8 cellular contexts compared by ENCODE assay signal in genomic region chr18:31942301-31942998, GRCh38. TPM values are rescaled to one million over a fixed set of nuclear protein-coding genes. Genes with fewer than 3 reads are reported as not detected.
A peak's percentile ranks its signal among the peaks of the same experiment; 100 is the strongest.
DNase-seq lines count a peak whose midpoint lies in the region; ATAC-seq, FAIRE-seq and TF ChIP-seq lines count a peak whose summit lies in the region.

No MANE protein-coding gene starts in this region.

- no peaks in the 10 kb centered on the region for H3K9me3 ChIP-seq in heart right ventricle

- H3K27ac Mint-ChIP-seq in activated naive CD4-positive, alpha-beta T cell treated with anti-CD3 and anti-CD28 coated beads, Interleukin-2, amount 50 U/mL, for 72 hours, result peak overlapping the region; percentile 96 to 100

- no peaks in the 10 kb centered on the region for H3K36me3 ChIP-seq in heart right ventricle

- ATAC-seq in HG02938 (IDR thresholded peaks at IDR 0.05; ENCODE audit: unreplicated experiment) (peak; percentile 36), heart right ventricle (peak; percentile 40 to 83 (median 58))
- peak; percentile 27 to 56 for ATAC-seq in activated naive CD4-positive, alpha-beta T cell treated with anti-CD3 and anti-CD28 coated beads, Interleukin-2, amount 50 U/mL, for 72 hours

- H3K4me1 ChIP-seq in heart right ventricle, result peaks cover 2 to 50% (median 42%) of the 10 kb centered on the region in 9 donors

- intact Hi-C loops in heart right ventricle (cut with DNase I) (loop anchor here in 7 of 10 donors (2.0 to 10.0 kb wide), 4 partner anchors 142 to 152 kb away; partner anchors contain the start of gene RNF138 (in 3 of the 7)), posterior cingulate gyrus (cut with DNase I) (loop anchor here (2.0 kb wide), 1 partner anchor 150 kb away; no protein-coding TSS in a partner anchor)

- no peaks in the 10 kb centered on the region for H3K27me3 ChIP-seq in heart right ventricle

- POLR2A ChIA-PET in AG04449 (lab: Yijun Ruan, JAX), result interaction anchor here (1.0 to 1.1 kb wide), 2 partner anchors 11 to 39 kb away, joined by 3 read pairs; no protein-coding TSS in a partner anchor

- H3K36me3 Mint-ChIP-seq in activated naive CD4-positive, alpha-beta T cell treated with anti-CD3 and anti-CD28 coated beads, Interleukin-2, amount 50 U/mL, for 72 hours, result peaks cover 9 to 15% of the 10 kb centered on the region in 2 donors

- CTCF ChIA-PET in AG04449 (lab: Yijun Ruan, JAX), result interaction anchor here (0.5 to 1.3 kb wide), 2 partner anchors 150 to 348 kb away, joined by 3 read pairs; partner anchors contain the start of gene RNF138

- H3K4me3 ChIP-seq in AG04449 (ENCODE audit: low read depth, low read length) (peak overlapping the region; percentile 96), heart right ventricle (peak overlapping the region; percentile 68 to 93 (median 87))

- FAIRE-seq in GM18507 (lab: Jason Lieb, UNC), result peak; percentile 60

- H3K9me3 Mint-ChIP-seq in activated naive CD4-positive, alpha-beta T cell treated with anti-CD3 and anti-CD28 coated beads, Interleukin-2, amount 50 U/mL, for 72 hours, result no peaks in the 10 kb centered on the region

- peak overlapping the region; percentile 76 to 97 (median 93) for H3K27ac ChIP-seq in heart right ventricle

- DNase-seq in AG04449 (ENCODE audit: low read depth, low spot score) (no peak), GM18507 (ENCODE audit: extremely low spot score, insufficient read length, low read depth) (peak; percentile 9), NCI-H510A (lab: John Stamatoyannopoulos, UW) (peak; percentile 60), heart right ventricle (peak; percentile 9 to 25), posterior cingulate gyrus (peak in 6 of 10 donors; percentile 18 to 87 (median 61)), NCI-H446 treated with DMSO at 0.1 percent for 48 hours (lab: John Stamatoyannopoulos, UW) (no peak)
- DNase-seq in activated naive CD4-positive, alpha-beta T cell treated with anti-CD3 and anti-CD28 coated beads, Interleukin-2, amount 50 U/mL, for 72 hours (ENCODE audit: low spot score in 2 of 2), result peak in 1 of 2 donors; percentile 70

- TF ChIP-seq CTCF in AG04449 (IDR thresholded peaks at IDR 0.05; ENCODE audit: insufficient read depth, low read length, missing control alignments), result no peak
- no peak for TF ChIP-seq CTCF in heart right ventricle (IDR thresholded peaks at IDR 0.05)

- WGBS in heart right ventricle, 2 donors, result 0 to 1% methylated on average over 55 to 63 of the region's 63 CpGs

RNA-seq across cellular contexts. Expression of gene TRAPPC8, which starts 0.5 kb away (rescaled TPM):
- total RNA-seq in activated naive CD4-positive, alpha-beta T cell treated with anti-CD3 and anti-CD28 coated beads, Interleukin-2, amount 50 U/mL, for 72 hours, result 10 to 100 TPM; 29.8 to 36.3 TPM
- total RNA-seq in heart right ventricle, result 10 to 100 TPM; 26.3 to 39.1 (median 32.1) TPM
- 10 to 100 TPM; 13.6 to 14.6 TPM for polyA plus RNA-seq in heart right ventricle

Comparison
In these comparisons a context has a peak if more than half of its experiments do, and no peak if none do; other contexts are left out.
1. DNase-seq: peak in GM18507 (single experiment), NCI-H510A (single experiment), heart right ventricle (2 of 2) and posterior cingulate gyrus (6 of 10); none in AG04449 (single experiment) and NCI-H446 treated with DMSO at 0.1 percent for 48 hours (single experiment).
2. Peak in every context shown above with its lines, with median percentiles within 50 percentile points of each other: ATAC-seq.